8 cellular contexts compared by ENCODE assay signal in the genomic region with DNA sequence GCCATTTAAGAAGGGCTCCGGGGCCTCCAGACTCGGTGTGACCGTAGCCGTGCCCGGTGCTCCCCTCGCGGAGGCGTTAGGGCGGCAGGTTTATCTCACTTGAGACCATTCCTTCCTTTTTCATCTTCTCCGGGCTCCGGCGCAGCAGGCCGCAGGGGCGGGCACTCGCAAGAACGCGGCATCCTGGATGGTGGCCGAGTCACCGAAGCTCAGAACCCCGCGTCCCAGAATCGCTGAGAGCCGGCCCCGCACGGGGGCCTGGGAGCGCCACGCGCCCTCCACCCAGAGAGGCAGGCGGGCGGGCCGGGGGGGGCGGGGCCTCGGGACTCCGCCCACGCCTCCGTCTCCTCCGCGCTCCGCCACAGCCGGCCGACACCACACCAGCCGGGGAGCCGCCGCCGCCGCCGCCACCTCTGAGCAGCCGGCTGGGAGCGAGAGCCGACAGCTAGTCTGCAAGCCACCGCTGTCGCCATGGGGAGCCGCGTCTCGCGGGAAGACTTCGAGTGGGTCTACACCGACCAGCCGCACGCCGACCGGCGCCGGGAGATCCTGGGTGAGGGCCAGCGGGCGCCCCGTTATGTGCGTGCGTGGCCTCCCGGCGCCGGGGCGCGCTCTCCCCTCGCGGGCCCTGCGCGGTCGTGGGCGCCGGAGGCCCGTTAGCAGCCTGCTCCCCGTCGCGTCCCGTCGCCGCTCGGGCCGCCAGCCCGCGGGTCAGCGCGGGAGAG. TPM values are rescaled to one million over a fixed set of nuclear protein-coding genes. Genes with fewer than 3 reads are reported as not detected.
A peak's percentile ranks its signal among the peaks of the same experiment; 100 is the strongest.
DNase-seq lines count a peak whose midpoint lies in the region; ATAC-seq, FAIRE-seq and TF ChIP-seq lines count a peak whose summit lies in the region.

Gene DEGS1 (plus strand): TSS at position 375 of the 725 bp plus-strand sequence. CDS start 97 bp downstream, at position 472.

- peaks cover 16 to 24% of the 10 kb centered on the region in 2 donors for H3K36me3 Mint-ChIP-seq in activated naive CD4-positive, alpha-beta T cell treated with anti-CD3 and anti-CD28 coated beads, Interleukin-2, amount 50 U/mL, for 72 hours

- TF ChIP-seq POLR2A in GM10847 (IDR thresholded peaks at IDR 0.05; ENCODE audit: extremely low read depth, insufficient read length) (peak; percentile 72), thyroid gland (IDR thresholded peaks at IDR 0.05) (peak; percentile 91 to 99)

- DNase-seq in NAMALWA (ENCODE audit: low spot score) (peak; percentile 92), SKM-1 treated with dmso at 0.1 percent for 144 hours (lab: John Stamatoyannopoulos, UW; ENCODE audit: unreplicated experiment) (peak; percentile 84), head of caudate nucleus (peak; percentile 54 to 93 (median 85)), pancreas (peak; percentile 75 to 93 (median 83)), thyroid gland (peak; percentile 92 to 96)
- DNase-seq in activated naive CD4-positive, alpha-beta T cell treated with anti-CD3 and anti-CD28 coated beads, Interleukin-2, amount 50 U/mL, for 72 hours (ENCODE audit: low spot score in 2 of 2), result peak; percentile 82 to 85

- no peaks in the 10 kb centered on the region for H3K9me3 Mint-ChIP-seq in activated naive CD4-positive, alpha-beta T cell treated with anti-CD3 and anti-CD28 coated beads, Interleukin-2, amount 50 U/mL, for 72 hours

- no peak for FAIRE-seq in pancreas (lab: Jason Lieb, UNC)

- H3K9me3 ChIP-seq in pancreas, result no peaks in the 10 kb centered on the region
- no peaks in the 10 kb centered on the region for H3K9me3 ChIP-seq in thyroid gland

- ATAC-seq in HG02571 (IDR thresholded peaks at IDR 0.05; ENCODE audit: unreplicated experiment) (peak; percentile 73), pancreas (peak; percentile 94 to 97 (median 95))
- peak; percentile 78 to 81 for ATAC-seq in activated naive CD4-positive, alpha-beta T cell treated with anti-CD3 and anti-CD28 coated beads, Interleukin-2, amount 50 U/mL, for 72 hours

- H3K4me3 ChIP-seq in pancreas (peak within 1 kb of the TSS; percentile 83 to 100 (median 94)), thyroid gland (replicated peaks in 1 of 3) (peak within 1 kb of the TSS; percentile 65 to 98 (median 92))

- TF ChIP-seq CTCF in pancreas (IDR thresholded peaks at IDR 0.05) (no peak), thyroid gland (IDR thresholded peaks at IDR 0.05) (peak in 1 of 6 experiments; percentile 8)

- peaks cover 0 to 9% (median 0%) of the 10 kb centered on the region in 3 donors for H3K4me1 ChIP-seq in pancreas
- peaks cover 7 to 22% of the 10 kb centered on the region in 2 donors for H3K4me1 ChIP-seq in thyroid gland

- intact Hi-C loops in head of caudate nucleus (cut with DNase I) (loop anchor here (2.0 to 10.0 kb wide), 3 partner anchors 68 to 272 kb away; partner anchors contain the start of genes FBXO28 and NVL), pancreas (cut with DNase I) (no loop called here), thyroid gland (cut with DNase I) (no loop called here)

- peak within 1 kb of the TSS; percentile 80 to 89 (median 87) for H3K27ac ChIP-seq in pancreas
- peak within 1 kb of the TSS; percentile 83 to 97 (median 95) for H3K27ac ChIP-seq in thyroid gland

- H3K36me3 ChIP-seq in pancreas (no peaks in the 10 kb centered on the region), thyroid gland (no peaks in the 10 kb centered on the region)

- peak within 1 kb of the TSS; percentile 90 to 98 for H3K27ac Mint-ChIP-seq in activated naive CD4-positive, alpha-beta T cell treated with anti-CD3 and anti-CD28 coated beads, Interleukin-2, amount 50 U/mL, for 72 hours

- H3K27me3 ChIP-seq in pancreas, result no peaks in the 10 kb centered on the region
- no peaks in the 10 kb centered on the region for H3K27me3 ChIP-seq in thyroid gland

- 0% methylated on average over 49 to 94 of the region's 94 CpGs for WGBS in pancreas, 2 donors
- 0 to 1% methylated on average over 13 to 14 of the region's 94 CpGs for WGBS in thyroid gland, 2 donors

RNA-seq across cellular contexts. Expression of gene DEGS1, which starts in this region (rescaled TPM):
- total RNA-seq in activated naive CD4-positive, alpha-beta T cell treated with anti-CD3 and anti-CD28 coated beads, Interleukin-2, amount 50 U/mL, for 72 hours, result 10 to 100 TPM; 10.5 to 38.3 TPM
- total RNA-seq in pancreas (10 to 100 TPM in 5 of 6 donors, 1 to 10 TPM in 1; 9.7 to 22.3 (median 11.0) TPM), thyroid gland (100 to 1,000 TPM in 2 of 4 donors, 10 to 100 TPM in 2; 87.7 to 138 (median 101) TPM)
- polyA plus RNA-seq in pancreas, result 10 to 100 TPM in 1 of 2 donors, 1 to 10 TPM in 1; 9.0 to 22.7 TPM

Comparison
In these comparisons a context has a peak if more than half of its experiments do, and no peak if none do; other contexts are left out.
1. Peak in every context shown above with its lines: DNase-seq, ATAC-seq, H3K4me3 ChIP-seq and H3K27ac ChIP-seq.